Comparison of ENCODE assay signal across 16 cellular contexts in the genomic region with DNA sequence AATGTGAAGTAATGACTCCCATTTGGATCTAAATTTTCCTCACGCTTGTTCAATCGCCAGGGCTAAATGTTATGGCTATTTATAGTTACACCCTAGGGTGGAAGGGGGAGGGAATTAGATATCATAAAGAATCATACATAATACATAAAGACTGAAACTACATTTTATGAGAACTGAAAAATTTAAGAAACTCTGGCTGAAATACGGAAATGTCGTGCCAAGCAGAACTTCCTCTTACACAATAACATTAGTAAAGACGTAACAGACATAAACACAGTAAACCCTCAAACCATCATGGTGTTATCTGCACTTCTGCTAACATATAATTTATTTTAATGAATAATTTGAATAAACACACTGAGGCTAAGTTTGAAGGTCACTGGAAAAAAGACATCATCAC.
"Had no signal": no experiment of that assay in that cellular context is flagged by ENCODE, and none has a peak within 500 bp of the region (broad histone marks: within the 10 kb centered on the region; RNA-seq: fewer than 3 reads in every experiment).

No MANE protein-coding gene starts in this region.

- H3K4me3 ChIP-seq: breast epithelium, neural progenitor cell, pancreas, testis, upper lobe of right lung had no signal

- H3K27ac Mint-ChIP-seq: activated naive CD8-positive, alpha-beta T cell treated with anti-CD3 and anti-CD28 coated beads, Interleukin-2, amount 10 ng/mL, durations not matched to agents 7 days and 5 days; endodermal cell; neural progenitor cell had no signal

- H3K27me3 ChIP-seq: breast epithelium, neural progenitor cell, pancreas, testis, upper lobe of right lung had no signal

- H3K27ac ChIP-seq: breast epithelium, neural progenitor cell, pancreas, testis, upper lobe of right lung had no signal

- H3K4me1 ChIP-seq: breast epithelium, neural progenitor cell, pancreas, testis, upper lobe of right lung had no signal

- H3K36me3 ChIP-seq: breast epithelium, neural progenitor cell, pancreas, upper lobe of right lung had no signal

- H3K36me3 Mint-ChIP-seq: activated naive CD8-positive, alpha-beta T cell treated with anti-CD3 and anti-CD28 coated beads, Interleukin-2, amount 10 ng/mL, durations not matched to agents 7 days and 5 days; neural progenitor cell had no signal

- H3K9me3 Mint-ChIP-seq: activated naive CD8-positive, alpha-beta T cell treated with anti-CD3 and anti-CD28 coated beads, Interleukin-2, amount 10 ng/mL, durations not matched to agents 7 days and 5 days; endodermal cell; neural progenitor cell; stimulated activated naive CD8-positive, alpha-beta T cell treated with anti-CD3 and anti-CD28 coated beads, Interleukin-15, amount 100 ng/mL, for 72 hours had no signal

- DNase-seq: activated CD4-positive, alpha-beta T cell treated with anti-CD3 and anti-CD28 coated beads, Interleukin-2, amount 50 U/mL, for 48 hours; activated CD4-positive, CD25-positive, alpha-beta regulatory T cell treated with anti-CD3 and anti-CD28 coated beads, Interleukin-2, amount 50 U/mL, for 72 hours; activated naive CD8-positive, alpha-beta T cell treated with anti-CD3 and anti-CD28 coated beads, Interleukin-2, amount 10 ng/mL, durations not matched to agents 7 days and 5 days; aorta; endodermal cell; erythroblast; hippocampal formation; kidney glomerular epithelial cell; pancreas; stimulated activated CD4-positive, alpha-beta T cell treated with anti-CD3 and anti-CD28 coated beads, Interleukin-15, amount 100 ng/mL, for 24 hours; stimulated activated CD4-positive, alpha-beta T cell treated with anti-CD3 and anti-CD28 coated beads, Interleukin-4, amount 100 ng/mL, for 24 hours; stimulated activated naive CD8-positive, alpha-beta T cell treated with anti-CD3 and anti-CD28 coated beads, Interleukin-15, amount 100 ng/mL, for 72 hours; testis; upper lobe of right lung had no signal

- ATAC-seq: pancreas; stimulated activated naive CD8-positive, alpha-beta T cell treated with anti-CD3 and anti-CD28 coated beads, Interleukin-15, amount 100 ng/mL, for 72 hours; upper lobe of right lung had no signal

- H3K27me3 Mint-ChIP-seq: stimulated activated naive CD8-positive, alpha-beta T cell treated with anti-CD3 and anti-CD28 coated beads, Interleukin-15, amount 100 ng/mL, for 72 hours had no signal

- H3K9me3 ChIP-seq: breast epithelium, pancreas, testis, upper lobe of right lung had no signal

- H3K4me3 Mint-ChIP-seq: activated naive CD8-positive, alpha-beta T cell treated with anti-CD3 and anti-CD28 coated beads, Interleukin-2, amount 10 ng/mL, durations not matched to agents 7 days and 5 days; endodermal cell; neural progenitor cell; stimulated activated naive CD8-positive, alpha-beta T cell treated with anti-CD3 and anti-CD28 coated beads, Interleukin-15, amount 100 ng/mL, for 72 hours had no signal
